In genomic region chr12:119318811-119319210, GRCh38 we compare ENCODE assay signal across 25 cellular contexts. TPM values are rescaled to one million over a fixed set of nuclear protein-coding genes. Genes with fewer than 3 reads are reported as not detected.
DNase-seq lines count a peak whose midpoint lies in the region; ATAC-seq and TF ChIP-seq lines count a peak whose summit lies in the region.
"Had no signal": no experiment of that assay in that cellular context is flagged by ENCODE, and none has a peak within 500 bp of the region (broad histone marks: within the 10 kb centered on the region; RNA-seq: fewer than 3 reads in every experiment).

No MANE protein-coding gene starts in this region.

- no peak overlapping the region for H3K9ac ChIP-seq in MM.1S (ENCODE audit: low read length)
- H3K9ac ChIP-seq: BLaER1 treated with 17β-estradiol and CSF1 and Interleukin-3, amounts not matched to agents 10 nM and 100 nM had no signal

- TF ChIP-seq POLR2A in heart left ventricle (IDR thresholded peaks at IDR 0.05), result no peak

- no peaks in the 10 kb centered on the region for H3K36me3 ChIP-seq in cardiac muscle cell
- no peaks in the 10 kb centered on the region for H3K36me3 ChIP-seq in heart left ventricle
- H3K36me3 ChIP-seq in MM.1S (replicated peaks; ENCODE audit: insufficient read depth, low read length), result no peaks in the 10 kb centered on the region
- H3K36me3 ChIP-seq: BE2C; BLaER1 treated with 17β-estradiol and CSF1 and Interleukin-3, amounts not matched to agents 10 nM and 100 nM had no signal

- H3K9me2 ChIP-seq in MM.1S (replicated peaks; ENCODE audit: insufficient read depth, low read length), result no peaks in the 10 kb centered on the region

- ATAC-seq in heart left ventricle, result no peak
- ATAC-seq: A549, GM12878, GM23338, HCT116 had no signal

- H3K9me3 ChIP-seq in cardiac muscle cell (ENCODE audit: low read depth) (no peaks in the 10 kb centered on the region), heart left ventricle (no peaks in the 10 kb centered on the region), MM.1S (replicated peaks; ENCODE audit: insufficient read depth, low read length) (no peaks in the 10 kb centered on the region)
- H3K9me3 ChIP-seq: A549, BE2C had no signal

- TF ChIP-seq CTCF in cardiac muscle cell (IDR thresholded peaks at IDR 0.05; ENCODE audit: low read depth, low read length), result no peak
- TF ChIP-seq CTCF in heart left ventricle (IDR thresholded peaks at IDR 0.05), result no peak
- no peak for TF ChIP-seq CTCF in MM.1S (IDR thresholded peaks at IDR 0.05; ENCODE audit: low read length)

- WGBS in heart left ventricle, 4 donors, result 29 to 48% (median 46%) methylated on average over 3 of the region's 3 CpGs

- no peaks in the 10 kb centered on the region for H3K79me2 ChIP-seq in MM.1S (ENCODE audit: low read length)

- DNase-seq in cardiac muscle cell (ENCODE audit: low read depth in 1 of 2, low spot score in 1 of 2), result no peak
- DNase-seq in heart left ventricle, result no peak
- peak; percentile 8 for DNase-seq in NCI-H1048 (lab: John Stamatoyannopoulos, UW)
- DNase-seq in NCI-H526 treated with DMSO at 0.1 percent for 48 hours (lab: John Stamatoyannopoulos, UW), result peak; percentile 60
- DNase-seq in putamen (ENCODE audit: low spot score), result peak; percentile 9
- no peak for DNase-seq in MM.1S
- DNase-seq in NCI-H2196 (lab: John Stamatoyannopoulos, UW; ENCODE audit: unreplicated experiment), result no peak
- DNase-seq: 8988T; ACHN; AML-193; BE2C; CD4-positive, alpha-beta T cell; CD8-positive, alpha-beta memory T cell; DMS 273 treated with DMSO at 0.1 percent for 48 hours; DMS79; EL; GDM1; H9 had no signal

- intact Hi-C loops in heart left ventricle (cut with DNase I), result no loop called here

- H3K4me3 ChIP-seq in cardiac muscle cell, result no peak overlapping the region
- H3K4me3 ChIP-seq in heart left ventricle, result no peak overlapping the region
- no peak overlapping the region for H3K4me3 ChIP-seq in MM.1S (ENCODE audit: low read length)
- H3K4me3 ChIP-seq: A549; BLaER1 treated with 17β-estradiol and CSF1 and Interleukin-3, amounts not matched to agents 10 nM and 100 nM; GM12878; GM23338 had no signal

- no peaks in the 10 kb centered on the region for H3K27me3 ChIP-seq in cardiac muscle cell
- H3K27me3 ChIP-seq in heart left ventricle, result no peaks in the 10 kb centered on the region
- H3K27me3 ChIP-seq in MM.1S (replicated peaks; ENCODE audit: insufficient read depth, low read length), result no peaks in the 10 kb centered on the region
- H3K27me3 ChIP-seq: BE2C; BLaER1 treated with 17β-estradiol and CSF1 and Interleukin-3, amounts not matched to agents 10 nM and 100 nM had no signal

- H3K4me2 ChIP-seq in MM.1S (ENCODE audit: low read depth, low read length), result no peak overlapping the region
- H3K4me2 ChIP-seq: A549, GM23338 had no signal

- no peaks in the 10 kb centered on the region for H3F3A ChIP-seq in MM.1S (ENCODE audit: insufficient read depth, low read length)

- no peak overlapping the region for H2AFZ ChIP-seq in MM.1S (ENCODE audit: low read length)
- H2AFZ ChIP-seq: GM23338 had no signal

- H4K20me1 ChIP-seq in MM.1S (ENCODE audit: insufficient read depth, low read length), result no peaks in the 10 kb centered on the region
- H4K20me1 ChIP-seq: BLaER1 treated with 17β-estradiol and CSF1 and Interleukin-3, amounts not matched to agents 10 nM and 100 nM had no signal

- H3K27ac ChIP-seq in cardiac muscle cell (peak overlapping the region; percentile 71), heart left ventricle (peak overlapping the region in 1 of 12 donors; percentile 36), MM.1S (ENCODE audit: low read length) (no peak overlapping the region)
- H3K27ac ChIP-seq: A549; BLaER1 treated with 17β-estradiol and CSF1 and Interleukin-3, amounts not matched to agents 10 nM and 100 nM had no signal

- H3K4me1 ChIP-seq in cardiac muscle cell (ENCODE audit: low read depth) (peaks cover 13% of the 10 kb centered on the region), heart left ventricle (peaks cover 0 to 6% (median 0%) of the 10 kb centered on the region in 12 donors), MM.1S (ENCODE audit: low read length) (no peaks in the 10 kb centered on the region)
- H3K4me1 ChIP-seq: A549, BE2C had no signal

RNA-seq across cellular contexts. Expression of gene CCDC60, which starts 15.7 kb away (rescaled TPM):
- 12.5 and 15.7 TPM in 2 replicates for total RNA-seq in cardiac muscle cell
- 19.1 and 28.6 TPM in 2 replicates for polyA plus RNA-seq in cardiac muscle cell
- not detected for total RNA-seq in heart left ventricle
- not detected for polyA plus RNA-seq in heart left ventricle
- total RNA-seq: CD4-positive, alpha-beta T cell; CD8-positive, alpha-beta memory T cell; GM12878; GM23338; H4 had no signal
- polyA plus RNA-seq: CD14-positive monocyte; CD8-positive, alpha-beta memory T cell had no signal

Comparison
In these comparisons a context has a peak if more than half of its experiments do, and no peak if none do; other contexts are left out.
1. RNA of gene CCDC60, which starts 15.7 kb away (total RNA-seq): 12.5 to 15.7 TPM in cardiac muscle cell; not detected in heart left ventricle; every median in the first group is over 10 times any median in the second.
2. DNase-seq: peak in NCI-H1048 (single experiment), NCI-H526 treated with DMSO at 0.1 percent for 48 hours (single experiment) and putamen (single experiment); none in cardiac muscle cell (0 of 2), heart left ventricle (0 of 5), MM.1S (single experiment) and NCI-H2196 (single experiment).